Comparison of ENCODE assay signal across 1 cellular context in the genomic region with DNA sequence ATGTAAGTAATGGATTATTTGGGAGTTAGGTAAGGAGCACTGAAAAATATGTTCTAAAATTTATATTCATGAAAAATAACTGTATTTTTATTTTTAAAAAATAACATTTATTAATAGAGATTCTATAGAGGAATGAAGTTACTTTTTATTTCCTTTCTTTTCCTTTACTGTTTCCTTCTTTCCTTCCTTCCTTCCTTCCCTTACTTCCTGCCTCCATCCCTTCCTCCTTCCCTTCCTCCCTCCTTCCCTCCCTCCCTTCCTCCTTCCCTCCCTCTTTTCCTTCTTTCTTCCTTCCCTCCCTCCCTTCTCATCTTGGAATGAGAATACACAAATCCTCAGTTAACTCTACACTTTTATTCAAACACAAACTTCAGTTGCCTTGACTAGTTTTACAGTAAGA.
TF ChIP-seq lines count a peak whose summit lies in the region.

No MANE protein-coding gene starts in this region.

TF ChIP-seq in A549, 52 proteins besides CTCF, POLR2A, EP300 and RAD21 (continued from another document):
- TF ChIP-seq, protein P1, sequence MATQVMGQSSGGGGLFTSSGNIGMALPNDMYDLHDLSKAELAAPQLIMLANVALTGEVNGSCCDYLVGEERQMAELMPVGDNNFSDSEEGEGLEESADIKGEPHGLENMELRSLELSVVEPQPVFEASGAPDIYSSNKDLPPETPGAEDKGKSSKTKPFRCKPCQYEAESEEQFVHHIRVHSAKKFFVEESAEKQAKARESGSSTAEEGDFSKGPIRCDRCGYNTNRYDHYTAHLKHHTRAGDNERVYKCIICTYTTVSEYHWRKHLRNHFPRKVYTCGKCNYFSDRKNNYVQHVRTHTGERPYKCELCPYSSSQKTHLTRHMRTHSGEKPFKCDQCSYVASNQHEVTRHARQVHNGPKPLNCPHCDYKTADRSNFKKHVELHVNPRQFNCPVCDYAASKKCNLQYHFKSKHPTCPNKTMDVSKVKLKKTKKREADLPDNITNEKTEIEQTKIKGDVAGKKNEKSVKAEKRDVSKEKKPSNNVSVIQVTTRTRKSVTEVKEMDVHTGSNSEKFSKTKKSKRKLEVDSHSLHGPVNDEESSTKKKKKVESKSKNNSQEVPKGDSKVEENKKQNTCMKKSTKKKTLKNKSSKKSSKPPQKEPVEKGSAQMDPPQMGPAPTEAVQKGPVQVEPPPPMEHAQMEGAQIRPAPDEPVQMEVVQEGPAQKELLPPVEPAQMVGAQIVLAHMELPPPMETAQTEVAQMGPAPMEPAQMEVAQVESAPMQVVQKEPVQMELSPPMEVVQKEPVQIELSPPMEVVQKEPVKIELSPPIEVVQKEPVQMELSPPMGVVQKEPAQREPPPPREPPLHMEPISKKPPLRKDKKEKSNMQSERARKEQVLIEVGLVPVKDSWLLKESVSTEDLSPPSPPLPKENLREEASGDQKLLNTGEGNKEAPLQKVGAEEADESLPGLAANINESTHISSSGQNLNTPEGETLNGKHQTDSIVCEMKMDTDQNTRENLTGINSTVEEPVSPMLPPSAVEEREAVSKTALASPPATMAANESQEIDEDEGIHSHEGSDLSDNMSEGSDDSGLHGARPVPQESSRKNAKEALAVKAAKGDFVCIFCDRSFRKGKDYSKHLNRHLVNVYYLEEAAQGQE (IDR thresholded peaks at IDR 0.05): no peak
- TF ChIP-seq SMC3 (IDR thresholded peaks at IDR 0.05) (no peak), CHD4 (IDR thresholded peaks at IDR 0.05; ENCODE audit: borderline replicate concordance) (no peak), ZNF302 (CRISPR knock-in tag; IDR thresholded peaks at IDR 0.05) (no peak), FOSL2 (IDR thresholded peaks at IDR 0.05) (no peak), FOSL2 (CRISPR knock-in tag; IDR thresholded peaks at IDR 0.05) (no peak), TP53 (CRISPR knock-in tag; IDR thresholded peaks at IDR 0.05) (no peak), HOXB5 (CRISPR knock-in tag; IDR thresholded peaks at IDR 0.05) (no peak), RNF2 (IDR thresholded peaks at IDR 0.05; ENCODE audit: borderline replicate concordance, low read depth) (no peak), SREBF2 (IDR thresholded peaks at IDR 0.05) (no peak), ZC3H11A (IDR thresholded peaks at IDR 0.05) (no peak), NPAS2 (CRISPR knock-in tag; IDR thresholded peaks at IDR 0.05; ENCODE audit: borderline replicate concordance) (no peak), HDAC2 (IDR thresholded peaks at IDR 0.05) (no peak), RFX5 (IDR thresholded peaks at IDR 0.05) (no peak), MAFK (IDR thresholded peaks at IDR 0.05; ENCODE audit: partially characterized antibody) (no peak)
- TF ChIP-seq, protein P2, sequence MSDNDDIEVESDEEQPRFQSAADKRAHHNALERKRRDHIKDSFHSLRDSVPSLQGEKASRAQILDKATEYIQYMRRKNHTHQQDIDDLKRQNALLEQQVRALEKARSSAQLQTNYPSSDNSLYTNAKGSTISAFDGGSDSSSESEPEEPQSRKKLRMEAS (IDR thresholded peaks at IDR 0.05): no peak
TF ChIP-seq in A549: peak in this region for 0.
